ENCODE assay signal across 30 cellular contexts in the genomic region with DNA sequence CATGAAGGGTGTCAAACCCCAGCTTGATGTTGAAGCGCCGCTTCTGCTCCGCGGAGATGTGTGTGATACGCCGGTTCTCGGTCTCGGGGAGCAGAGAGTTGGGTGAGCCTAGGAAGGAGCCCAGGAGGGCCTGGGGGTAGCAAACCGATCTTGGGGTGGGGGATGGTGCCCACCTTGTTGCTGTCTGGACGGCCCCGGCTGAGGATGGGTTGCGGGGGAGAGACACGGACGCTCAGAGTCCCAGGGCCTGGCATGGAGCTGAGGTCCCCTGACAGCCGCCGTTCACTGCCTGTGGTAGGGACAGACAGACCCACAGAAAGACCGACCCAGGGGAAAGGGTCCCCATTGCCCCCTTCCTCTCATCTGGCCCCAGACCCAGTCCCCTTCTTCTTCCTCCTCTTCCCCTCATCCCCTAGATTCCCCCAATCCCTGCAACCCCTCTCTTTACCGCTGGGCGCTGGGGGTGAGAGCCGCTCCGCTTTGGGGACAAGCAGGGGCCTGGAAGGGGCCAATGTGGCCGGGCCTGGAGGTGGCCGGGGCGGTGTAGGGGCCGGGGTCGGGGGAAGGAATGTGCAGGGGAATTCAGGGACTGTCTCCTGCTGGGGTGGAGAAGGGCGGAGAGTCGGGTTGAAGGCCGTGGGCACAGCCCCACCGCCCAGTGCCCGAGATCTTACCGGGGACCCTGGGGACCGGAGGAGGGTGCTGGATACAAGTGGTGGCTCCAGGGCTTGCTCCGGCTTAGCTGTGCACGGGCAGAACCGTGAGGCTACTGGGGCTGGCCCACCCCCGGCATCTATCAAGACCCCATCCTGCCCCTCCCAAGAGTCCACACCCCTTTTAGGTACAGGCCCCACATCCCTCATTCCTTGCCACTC. TPM values are rescaled to one million over a fixed set of nuclear protein-coding genes. Genes with fewer than 3 reads are reported as not detected.
"Had no signal": no experiment of that assay in that cellular context is flagged by ENCODE, and none has a peak within 500 bp of the region (broad histone marks: within the 10 kb centered on the region; RNA-seq: fewer than 3 reads in every experiment).

No MANE protein-coding gene starts in this region.

- H2AFZ ChIP-seq: PC-9 had no signal

- H3K27ac ChIP-seq: ascending aorta, breast epithelium, PC-9, RWPE1, WERI-Rb-1 had no signal

- H3K4me2 ChIP-seq: PC-9 had no signal

- ATAC-seq: activated CD8-positive, alpha-beta T cell treated with anti-CD3 and anti-CD28 coated beads for 36 hours had no signal

- H3K36me3 ChIP-seq: ascending aorta, breast epithelium, WERI-Rb-1 had no signal

- H3K9me3 ChIP-seq: ascending aorta, breast epithelium had no signal

- H3K4me1 ChIP-seq: ascending aorta, breast epithelium had no signal

- H3K4me3 ChIP-seq: ascending aorta, breast epithelium, PC-9 had no signal

- FAIRE-seq: RCC 7860 had no signal

- DNase-seq: activated CD4-positive, alpha-beta T cell treated with anti-CD3 and anti-CD28 coated beads, Interleukin-2, amount 10 ng/mL, durations not matched to agents 24 days and 14 days; activated CD4-positive, alpha-beta T cell treated with anti-CD3 and anti-CD28 coated beads, Interleukin-2, amount 50 U/mL, for 4 hours; activated CD8-positive, alpha-beta T cell treated with anti-CD3 and anti-CD28 coated beads for 36 hours; activated gamma-delta T cell; activated naive CD4-positive, alpha-beta T cell treated with Interleukin-2 at 50 U/mL for 16 hours; activated naive CD8-positive, alpha-beta T cell treated with anti-CD3 and anti-CD28 coated beads, Interleukin-2, amount 10 ng/mL, durations not matched to agents 7 days and 5 days; activated T-cell treated with anti-CD3 and anti-CD28 coated beads, Interleukin-2, amount 50 U/mL, for 24 hours; amygdala; NCI-H1092 treated with DMSO at 0.1 percent for 48 hours; NCI-H1417; NCI-H146; NCI-H187; NCI-H2029 treated with DMSO at 0.1 percent for 48 hours; NCI-H2107; NCI-H2171; NCI-H510A; NCI-H526; NCI-H748 treated with DMSO at 0.1 percent for 48 hours; PC-9; Right ventricle myocardium superior; T1000; WERI-Rb-1 had no signal

RNA-seq across cellular contexts. Expression of a gene that starts 27.9 kb away (rescaled TPM):
- total RNA-seq: activated CD4-positive, alpha-beta T cell treated with anti-CD3 and anti-CD28 coated beads, Interleukin-2, amount 10 ng/mL, durations not matched to agents 24 days and 14 days; activated CD8-positive, alpha-beta T cell treated with anti-CD3 and anti-CD28 coated beads for 36 hours; activated naive CD8-positive, alpha-beta T cell treated with anti-CD3 and anti-CD28 coated beads, Interleukin-2, amount 10 ng/mL, durations not matched to agents 7 days and 5 days; activated T-helper 2 cell treated with anti-CD3 and anti-CD28 coated beads, Interferon-gamma antibody, Interleukin-2, Interleukin-4, amounts not matched to agents 10 μg/mL and 5 μg/mL and 100 μg/mL, durations not matched to agents 14 hours and 24 hours and 36 hours; OCI-LY7; T-helper 1 cell treated with Interleukin-12 subunit alpha and Interleukin-12 subunit beta and Interleukin-4 antibody, amounts not matched to agents 30 ng/mL and 1 ng/mL, for 36 hours; T-helper 2 cell treated with Interferon-gamma antibody and Interleukin-4, amounts not matched to agents 100 ng/mL and 5 ng/mL, for 36 hours had no signal
